7 cellular contexts compared by ENCODE assay signal in the genomic region with DNA sequence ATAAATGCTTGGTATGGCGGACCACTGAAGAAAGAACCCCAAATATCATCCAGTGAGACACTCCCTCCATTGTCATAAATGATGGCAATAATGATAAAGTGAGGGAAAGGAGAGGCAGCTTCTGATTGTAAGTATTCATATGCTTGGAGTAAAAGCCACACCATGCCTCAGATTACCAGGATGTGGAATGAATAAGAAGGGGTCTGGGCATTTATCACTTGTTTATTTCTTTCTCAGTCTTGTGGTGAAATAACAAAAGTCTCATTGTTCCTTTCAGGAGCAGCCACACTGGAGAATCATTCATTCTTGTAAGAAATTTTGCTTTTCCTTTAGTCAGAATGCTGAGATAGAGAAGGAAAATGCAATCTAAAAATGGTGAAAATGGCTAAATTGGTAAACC.
"Had no signal": no experiment of that assay in that cellular context is flagged by ENCODE, and none has a peak within 500 bp of the region (broad histone marks: within the 10 kb centered on the region; RNA-seq: fewer than 3 reads in every experiment).

No MANE protein-coding gene starts in this region.

- H3K4me1 Mint-ChIP-seq: IgD-negative memory B cell had no signal

- H3K4me3 ChIP-seq: GM23248 had no signal

- DNase-seq: GM23248, H9, HCEC 1CT, KBM-7 had no signal

- H3K27ac Mint-ChIP-seq: H9, IgD-negative memory B cell had no signal

- ATAC-seq: HepG2 had no signal

- H3K27ac ChIP-seq: GM23248, KMS-11 had no signal

- H3K4me3 Mint-ChIP-seq: H9, IgD-negative memory B cell had no signal

- H3K27me3 Mint-ChIP-seq: IgD-negative memory B cell had no signal

- H3K4me2 ChIP-seq: KMS-11 had no signal

- H2AFZ ChIP-seq: GM23248 had no signal
